ENCODE assay signal across 2 cellular contexts in the genomic region with DNA sequence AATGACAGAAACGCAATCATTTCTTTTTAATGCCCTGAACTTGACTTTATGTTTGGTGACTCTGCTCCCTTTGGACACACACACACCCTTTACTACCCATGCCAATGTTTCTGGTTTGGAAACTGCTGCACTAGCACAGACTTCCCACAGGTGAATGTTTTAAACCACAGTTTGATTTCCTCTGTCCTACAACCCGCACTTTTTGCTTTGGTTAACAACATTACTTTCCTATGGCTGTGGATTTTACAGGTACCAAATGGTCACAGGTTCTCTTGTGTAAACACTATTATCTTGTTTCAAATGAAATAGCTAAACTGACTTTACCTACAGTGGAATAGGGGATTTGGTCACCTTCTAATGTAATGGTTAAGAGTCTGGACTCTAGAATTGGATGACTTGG.
TF ChIP-seq lines count a peak whose summit lies in the region.

No MANE protein-coding gene starts in this region.

TF ChIP-seq in GM23338, 12 proteins besides CTCF, POLR2A, EP300 and RAD21:
- TF ChIP-seq EZH2 (IDR thresholded peaks at IDR 0.05; ENCODE audit: low read depth, unreplicated experiment), result no peak

TF ChIP-seq in H1, 55 proteins besides CTCF, POLR2A, EP300 and RAD21:
- TF ChIP-seq, protein P1, sequence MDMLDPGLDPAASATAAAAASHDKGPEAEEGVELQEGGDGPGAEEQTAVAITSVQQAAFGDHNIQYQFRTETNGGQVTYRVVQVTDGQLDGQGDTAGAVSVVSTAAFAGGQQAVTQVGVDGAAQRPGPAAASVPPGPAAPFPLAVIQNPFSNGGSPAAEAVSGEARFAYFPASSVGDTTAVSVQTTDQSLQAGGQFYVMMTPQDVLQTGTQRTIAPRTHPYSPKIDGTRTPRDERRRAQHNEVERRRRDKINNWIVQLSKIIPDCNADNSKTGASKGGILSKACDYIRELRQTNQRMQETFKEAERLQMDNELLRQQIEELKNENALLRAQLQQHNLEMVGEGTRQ (IDR thresholded peaks at IDR 0.05; ENCODE audit: low read length), result no peak
- no peak for TF ChIP-seq BACH1 (IDR thresholded peaks at IDR 0.05; ENCODE audit: low read length)
- no peak for TF ChIP-seq SP1 (IDR thresholded peaks at IDR 0.05; ENCODE audit: low read depth, low read length)
- TF ChIP-seq YY1 (IDR thresholded peaks at IDR 0.05; ENCODE audit: low read depth, low read length), result no peak
- TF ChIP-seq BRCA1 (IDR thresholded peaks at IDR 0.05; ENCODE audit: low read depth, low read length), result no peak
- no peak for TF ChIP-seq MAFK (IDR thresholded peaks at IDR 0.05; ENCODE audit: low read depth, low read length)
- no peak for TF ChIP-seq HDAC6 (IDR thresholded peaks at IDR 0.05; ENCODE audit: low read depth, low read length)
- no peak for TF ChIP-seq RFX5 (IDR thresholded peaks at IDR 0.05; ENCODE audit: borderline replicate concordance, low read depth, low read length)
- TF ChIP-seq JUND (IDR thresholded peaks at IDR 0.05; ENCODE audit: low read length), result no peak
- TF ChIP-seq GTF2F1 (IDR thresholded peaks at IDR 0.05; ENCODE audit: borderline replicate concordance, low read depth, low read length), result no peak
- no peak for TF ChIP-seq JUN (IDR thresholded peaks at IDR 0.05; ENCODE audit: low read depth, low read length)
- TF ChIP-seq SAP30 (IDR thresholded peaks at IDR 0.05; ENCODE audit: insufficient read depth, insufficient replicate concordance, low read length), result no peak
- no peak for TF ChIP-seq FOSL1 (IDR thresholded peaks at IDR 0.05; ENCODE audit: insufficient read depth, low read depth, low read length)
- no peak for TF ChIP-seq CBX5 (IDR thresholded peaks at IDR 0.05; ENCODE audit: low read depth, low read length)
- TF ChIP-seq CEBPB (IDR thresholded peaks at IDR 0.05; ENCODE audit: low read depth, low read length), result no peak
